ENCODE assay signal across 1 cellular context in the genomic region with DNA sequence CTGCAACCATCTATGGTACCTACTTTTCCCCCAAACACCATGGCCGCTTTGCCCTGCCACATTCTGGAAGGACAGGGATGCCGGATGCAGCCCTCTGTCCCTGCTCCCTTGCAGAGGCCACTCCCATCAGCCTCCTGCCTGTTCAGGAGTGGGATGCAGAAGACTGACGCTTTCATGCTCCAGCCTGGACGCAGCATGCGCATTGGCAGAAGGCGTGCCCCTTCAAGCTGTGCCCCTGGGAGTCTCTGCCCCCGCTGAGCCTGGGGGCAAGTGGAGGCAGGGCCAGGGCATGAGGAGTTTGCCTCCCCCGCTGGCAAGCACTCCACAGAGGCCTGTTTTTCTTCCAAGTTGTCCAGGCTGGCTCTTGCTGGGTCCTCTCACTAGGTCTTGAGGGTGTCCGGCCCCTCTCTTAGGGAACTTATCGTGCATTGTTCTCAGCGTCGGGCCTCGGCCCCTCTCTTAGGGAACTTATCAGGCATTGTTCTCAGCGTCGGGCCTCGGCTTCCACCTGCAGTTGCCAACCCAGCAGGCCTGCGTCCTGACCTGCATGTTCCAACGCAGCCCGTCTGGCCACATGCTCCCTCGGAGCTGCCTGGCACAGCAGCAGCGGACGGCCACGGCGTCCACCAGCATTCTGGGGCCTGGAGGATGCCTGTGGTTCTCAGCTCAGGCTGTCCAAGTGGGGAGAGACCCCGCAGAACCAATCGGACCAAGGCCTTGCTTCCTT.
A peak's percentile ranks its signal among the peaks of the same experiment; 100 is the strongest.
TF ChIP-seq lines count a peak whose summit lies in the region.

No MANE protein-coding gene starts in this region.

TF ChIP-seq in HEK293, 187 proteins besides CTCF, POLR2A, EP300 and RAD21:
- TF ChIP-seq HOXD13 (CRISPR knock-in tag; IDR thresholded peaks at IDR 0.05; ENCODE audit: borderline replicate concordance) (no peak), ZIC2 (tag by site-specific recombination; IDR thresholded peaks at IDR 0.05) (peak; percentile 45), ZNF777 (tag by site-specific recombination; IDR thresholded peaks at IDR 0.05; ENCODE audit: borderline replicate concordance) (no peak)
